10 cellular contexts compared by ENCODE assay signal in the genomic region with DNA sequence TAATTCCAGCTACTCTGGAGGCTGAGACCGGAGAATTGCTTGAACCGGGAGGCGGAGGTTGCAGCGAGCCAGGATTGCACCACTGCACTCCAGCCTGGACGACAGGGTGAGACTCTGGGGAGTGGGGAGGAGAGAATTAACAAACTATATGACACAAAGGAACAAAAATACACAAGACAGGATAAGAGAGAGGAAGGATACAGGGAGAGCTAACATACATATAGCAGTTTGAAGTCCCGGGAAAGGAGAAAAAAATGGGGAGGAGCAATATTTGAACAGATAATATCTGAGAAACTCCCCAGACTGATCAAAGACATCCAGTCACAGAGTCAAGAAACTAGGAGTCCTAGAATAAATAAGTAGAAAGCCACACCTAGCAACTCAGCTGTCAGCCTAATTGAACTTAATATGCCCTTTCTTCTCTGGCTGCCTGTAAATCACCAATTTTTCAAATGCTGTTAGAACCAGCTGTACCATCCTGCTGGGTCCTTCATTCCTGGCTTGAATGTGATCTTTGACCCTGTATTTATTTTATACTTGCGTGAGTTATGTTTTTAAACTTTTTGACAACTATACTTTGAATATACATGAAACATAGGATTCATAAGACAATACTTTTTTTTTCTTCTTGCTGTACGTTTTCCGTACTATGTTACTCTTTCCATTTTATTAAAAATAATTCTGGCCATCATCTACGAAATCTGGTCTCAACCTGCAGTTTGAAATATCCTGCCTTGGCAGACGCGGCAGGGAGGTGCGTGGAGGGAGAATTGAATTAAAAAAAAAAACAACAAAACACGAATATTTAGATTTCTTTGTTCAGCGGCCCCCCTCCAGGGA. TPM values are rescaled to one million over a fixed set of nuclear protein-coding genes. Genes with fewer than 3 reads are reported as not detected.
DNase-seq lines count a peak whose midpoint lies in the region; ATAC-seq and TF ChIP-seq lines count a peak whose summit lies in the region.
"Had no signal": no experiment of that assay in that cellular context is flagged by ENCODE, and none has a peak within 500 bp of the region (broad histone marks: within the 10 kb centered on the region; RNA-seq: fewer than 3 reads in every experiment).

No MANE protein-coding gene starts in this region.

- H3K4me3 ChIP-seq in Panc1 (ENCODE audit: low read depth in 2 of 2, low read length in 2 of 2) (peak overlapping the region; percentile 43 to 52), gastroesophageal sphincter (peak overlapping the region; percentile 51 to 71), parathyroid adenoma (ENCODE audit: low read depth, low read length) (peak overlapping the region; percentile 75)

- peaks cover 8% of the 10 kb centered on the region; the same call in 1 of the 2 replicates for H3K9me3 ChIP-seq in Panc1 (ENCODE audit: control insufficient read depth, insufficient read depth, low read depth, low read length)
- H3K9me3 ChIP-seq in gastroesophageal sphincter, result no peaks in the 10 kb centered on the region
- no peaks in the 10 kb centered on the region for H3K9me3 ChIP-seq in parathyroid adenoma (ENCODE audit: control insufficient read depth, low read length)

- H3K27me3 ChIP-seq in Panc1 (ENCODE audit: control insufficient read depth, insufficient read depth, low read length) (no peaks in the 10 kb centered on the region), gastroesophageal sphincter (peaks cover 7% of the 10 kb centered on the region), parathyroid adenoma (ENCODE audit: control insufficient read depth, insufficient read depth, low read length) (no peaks in the 10 kb centered on the region)

- peak overlapping the region; percentile 80 for H3K4me2 ChIP-seq in parathyroid adenoma (ENCODE audit: low read length)

- intact Hi-C loops in CD14-positive monocyte (cut with micrococcal nuclease), result loop anchor here in 1 of 2 donors (5.0 kb wide), 1 partner anchor 34 kb away; no protein-coding TSS in a partner anchor
- intact Hi-C loops in Panc1 (cut with micrococcal nuclease; ENCODE audit: unreplicated experiment), result no loop called here

- no peak for TF ChIP-seq EP300 in gastroesophageal sphincter (IDR thresholded peaks at IDR 0.05)

- ATAC-seq in Panc1 (no peak), gastroesophageal sphincter (no peak), GM19455 (IDR thresholded peaks at IDR 0.05; ENCODE audit: unreplicated experiment) (no peak), GM18858 (IDR thresholded peaks at IDR 0.05; ENCODE audit: unreplicated experiment) (no peak)
- ATAC-seq in activated CD4-positive, CD25-positive, alpha-beta regulatory T cell treated with anti-CD3 and anti-CD28 coated beads, Interleukin-2, amount 50 U/mL, for 24 hours, result no peak

- no peak for DNase-seq in CD14-positive monocyte (ENCODE audit: low spot score)
- DNase-seq in Panc1 (ENCODE audit: low read depth, low spot score), result no peak
- no peak for DNase-seq in ecto neural progenitor cell (ENCODE audit: low spot score)
- DNase-seq: activated B cell treated with CpG ODN at 0.5 μM for 24 hours had no signal

- no peak for TF ChIP-seq POLR2A in gastroesophageal sphincter (IDR thresholded peaks at IDR 0.05)

- no peak for TF ChIP-seq CTCF in CD14-positive monocyte (IDR thresholded peaks at IDR 0.05)
- TF ChIP-seq CTCF in Panc1 (IDR thresholded peaks at IDR 0.05), result no peak
- TF ChIP-seq CTCF in gastroesophageal sphincter (IDR thresholded peaks at IDR 0.05), result no peak
- TF ChIP-seq CTCF in parathyroid adenoma (IDR thresholded peaks at IDR 0.05), result no peak

- BruUV-seq in Panc1 (replicated peaks; lab: Mats Ljungman, UMichigan), result no TSS peak

- in situ Hi-C loops in Panc1 (cut with HindIII; ENCODE audit: low pct_unique_long_range_greater_than_20kb, low sequenced_read_pairs), result no loop called here

- CTCF ChIA-PET in Panc1 (lab: Charles Lee), result interaction anchor here (1.2 to 1.3 kb wide), 2 partner anchors 67 to 71 kb away, joined by 4 to 5 read pairs; partner anchors contain the start of gene TTLL4

- H3K36me3 ChIP-seq in Panc1 (ENCODE audit: control insufficient read depth, insufficient read depth, low read length) (no peaks in the 10 kb centered on the region), gastroesophageal sphincter (no peaks in the 10 kb centered on the region), parathyroid adenoma (ENCODE audit: control insufficient read depth, insufficient read depth, low read length) (no peaks in the 10 kb centered on the region)

- peaks cover 34 to 39% of the 10 kb centered on the region in 2 donors for H3K36me3 Mint-ChIP-seq in CD14-positive monocyte

- H3K9ac ChIP-seq in parathyroid adenoma, result peak overlapping the region; percentile 65

- H3K79me2 ChIP-seq in parathyroid adenoma, result no peaks in the 10 kb centered on the region

- H3K4me1 ChIP-seq in Panc1 (ENCODE audit: control insufficient read depth, insufficient read depth, low read length), result peaks cover 6% of the 10 kb centered on the region
- H3K4me1 ChIP-seq in gastroesophageal sphincter, result peaks cover 0 to 37% (median 10%) of the 10 kb centered on the region in 3 donors
- no peaks in the 10 kb centered on the region for H3K4me1 ChIP-seq in parathyroid adenoma

- 14 to 50% methylated on average over 9 to 11 of the region's 15 CpGs for WGBS in gastroesophageal sphincter (ENCODE audit: low coverage in 1 of 2), 2 donors

- peaks cover 39 to 56% (median 46%) of the 10 kb centered on the region in 3 donors for H3K27me3 Mint-ChIP-seq in CD14-positive monocyte (ENCODE audit: low read depth in 3 of 3)

- peak overlapping the region; percentile 55 for H3K27ac ChIP-seq in Panc1 (ENCODE audit: low read length)
- peak overlapping the region; percentile 15 to 86 (median 84) for H3K27ac ChIP-seq in gastroesophageal sphincter
- peak overlapping the region; percentile 57 for H3K27ac ChIP-seq in parathyroid adenoma

- H3K27ac Mint-ChIP-seq in CD14-positive monocyte, result peak overlapping the region; percentile 45 to 89 (median 75)
- H3K27ac Mint-ChIP-seq: activated B cell treated with CpG ODN at 0.5 μM for 24 hours had no signal

- H2AFZ ChIP-seq in parathyroid adenoma, result peak overlapping the region; percentile 98

- POLR2A ChIA-PET in Panc1 (lab: Charles Lee), result no interaction called here

- peaks cover 20 to 35% (median 28%) of the 10 kb centered on the region in 7 donors for H3K9me3 Mint-ChIP-seq in CD14-positive monocyte

- H3K4me1 Mint-ChIP-seq in CD14-positive monocyte, result peaks cover 57% of the 10 kb centered on the region

- peak overlapping the region; percentile 87 to 97 for H3K4me3 Mint-ChIP-seq in CD14-positive monocyte
- H3K4me3 Mint-ChIP-seq: activated B cell treated with CpG ODN at 0.5 μM for 24 hours had no signal

RNA-seq across cellular contexts. Expression of gene CYP27A1, which starts 0.9 kb away (rescaled TPM):
- polyA plus RNA-seq in CD14-positive monocyte, result 100 to 1,000 TPM; 214 to 218 TPM
- total RNA-seq in Panc1 (2021; ENCODE audit: unreplicated experiment) (7.7 TPM), gastroesophageal sphincter (10 to 100 TPM; 20.9 to 29.0 (median 23.5) TPM)
- 8.6 TPM for polyA plus RNA-seq in Panc1 (2012; ENCODE audit: insufficient read length)
- total RNA-seq: HT1080 had no signal

RNA-seq across cellular contexts. Expression of gene PRKAG3, which starts 50.5 kb away (rescaled TPM):
- not detected for polyA plus RNA-seq in CD14-positive monocyte
- total RNA-seq in Panc1 (2021; ENCODE audit: unreplicated experiment) (not detected), gastroesophageal sphincter (not detected)
- polyA plus RNA-seq in Panc1 (2012; ENCODE audit: insufficient read length), result not detected
- total RNA-seq: activated B cell treated with CpG ODN at 0.5 μM for 24 hours, HT1080 had no signal
